ENCODE assay signal across 16 cellular contexts in genomic region chr7:157651366-157652160, GRCh38.
DNase-seq lines count a peak whose midpoint lies in the region; ATAC-seq and TF ChIP-seq lines count a peak whose summit lies in the region.
"Had no signal": no experiment of that assay in that cellular context is flagged by ENCODE, and none has a peak within 500 bp of the region (broad histone marks: within the 10 kb centered on the region; RNA-seq: fewer than 3 reads in every experiment).

No MANE protein-coding gene starts in this region.

- no peak overlapping the region for H3K9ac ChIP-seq in endodermal cell (ENCODE audit: extremely low read depth, low read length, poor library complexity, severe bottlenecking)
- no peak overlapping the region for H3K9ac ChIP-seq in neural progenitor cell
- H3K9ac ChIP-seq: BLaER1 treated with 17β-estradiol and CSF1 and Interleukin-3, amounts not matched to agents 10 nM and 100 nM had no signal

- ATAC-seq in Right ventricle myocardium inferior (no peak), heart right ventricle (no peak), GM21737 (IDR thresholded peaks at IDR 0.05; ENCODE audit: unreplicated experiment) (no peak)

- no peak overlapping the region for H3K4me2 ChIP-seq in neural progenitor cell

- H2AFZ ChIP-seq in neural progenitor cell (replicated peaks): no peak overlapping the region

- H3K27me3 Mint-ChIP-seq in endodermal cell (ENCODE audit: insufficient read depth) (no peaks in the 10 kb centered on the region), neural progenitor cell (ENCODE audit: insufficient read depth, low read depth) (peaks cover 8% of the 10 kb centered on the region)
- H3K27me3 Mint-ChIP-seq: CD4-positive, alpha-beta T cell had no signal

- H3F3A ChIP-seq in neural progenitor cell (ENCODE audit: low read depth): no peaks in the 10 kb centered on the region

- H3K4me3 Mint-ChIP-seq in endodermal cell (no peak overlapping the region), neural progenitor cell (no peak overlapping the region)
- H3K4me3 Mint-ChIP-seq: CD4-positive, alpha-beta T cell; HFFc6 had no signal

- intact Hi-C loops in Right ventricle myocardium inferior (cut with DNase I) (no loop called here), heart right ventricle (cut with DNase I) (no loop called here)

- H3K36me3 ChIP-seq in heart right ventricle (no peaks in the 10 kb centered on the region), endodermal cell (ENCODE audit: control insufficient read depth, insufficient read depth, low read length) (no peaks in the 10 kb centered on the region), neural progenitor cell (no peaks in the 10 kb centered on the region)
- H3K36me3 ChIP-seq: BLaER1 treated with 17β-estradiol and CSF1 and Interleukin-3, amounts not matched to agents 10 nM and 100 nM had no signal

- H3K79me2 ChIP-seq in neural progenitor cell (ENCODE audit: low read depth): no peaks in the 10 kb centered on the region

- DNase-seq in Right ventricle myocardium inferior (ENCODE audit: missing footprints) (peak; percentile 51), heart right ventricle (no peak), endodermal cell (peak; percentile 27), neural progenitor cell (ENCODE audit: low spot score) (no peak), DMS153 treated with DMSO at 0.1 percent for 48 hours (lab: John Stamatoyannopoulos, UW; ENCODE audit: unreplicated experiment) (no peak)
- DNase-seq in activated CD4-positive, alpha-beta T cell treated with anti-CD3 and anti-CD28 coated beads, Interleukin-2, amount 50 U/mL, for 1 hour: no peak
- DNase-seq: 8988T; AML-193; Calu3; CD4-positive, alpha-beta T cell; DMS79 treated with DMSO at 0.1 percent for 48 hours; EL; HCEC 1CT; HFFc6 had no signal

- H3K27ac ChIP-seq in heart right ventricle: no peak overlapping the region
- no peak overlapping the region for H3K27ac ChIP-seq in endodermal cell (ENCODE audit: low read depth, low read length)
- no peak overlapping the region for H3K27ac ChIP-seq in neural progenitor cell
- H3K27ac ChIP-seq: BLaER1 treated with 17β-estradiol and CSF1 and Interleukin-3, amounts not matched to agents 10 nM and 100 nM had no signal

- H3K27ac Mint-ChIP-seq in endodermal cell: no peak overlapping the region
- H3K27ac Mint-ChIP-seq in neural progenitor cell: peak overlapping the region; percentile 7
- H3K27ac Mint-ChIP-seq: CD4-positive, alpha-beta T cell; HFFc6 had no signal

- H3K9me3 ChIP-seq in heart right ventricle (no peaks in the 10 kb centered on the region), endodermal cell (ENCODE audit: control insufficient read depth, low read length) (peaks cover 37% of the 10 kb centered on the region), neural progenitor cell (ENCODE audit: low read depth) (no peaks in the 10 kb centered on the region)
- H3K9me3 ChIP-seq: BLaER1 treated with 17β-estradiol and CSF1 and Interleukin-3, amounts not matched to agents 10 nM and 100 nM had no signal

- no peak overlapping the region for H3K4me3 ChIP-seq in heart right ventricle
- no peak overlapping the region for H3K4me3 ChIP-seq in endodermal cell (ENCODE audit: low read length)
- H3K4me3 ChIP-seq in neural progenitor cell: no peak overlapping the region
- H3K4me3 ChIP-seq: BLaER1 treated with 17β-estradiol and CSF1 and Interleukin-3, amounts not matched to agents 10 nM and 100 nM had no signal

- no peaks in the 10 kb centered on the region for H3K36me3 Mint-ChIP-seq in endodermal cell (ENCODE audit: low read depth)
- peaks cover 37% of the 10 kb centered on the region for H3K36me3 Mint-ChIP-seq in neural progenitor cell

- WGBS in heart right ventricle, 2 donors: 74% methylated on average over 28 of the region's 28 CpGs
- 83 to 88% methylated on average over 19 to 28 of the region's 28 CpGs for WGBS in endodermal cell (ENCODE audit: insufficient coverage in 1 of 2, insufficient read length in 1 of 2), 2 experiments

- H4K20me1 ChIP-seq in neural progenitor cell (ENCODE audit: low read depth): no peaks in the 10 kb centered on the region
- H4K20me1 ChIP-seq: BLaER1 treated with 17β-estradiol and CSF1 and Interleukin-3, amounts not matched to agents 10 nM and 100 nM had no signal

- H3K4me1 ChIP-seq in heart right ventricle: no peaks in the 10 kb centered on the region
- no peaks in the 10 kb centered on the region for H3K4me1 ChIP-seq in endodermal cell (ENCODE audit: control insufficient read depth, insufficient read depth, low read length)
- H3K4me1 ChIP-seq in neural progenitor cell: no peaks in the 10 kb centered on the region

- no peak for TF ChIP-seq CTCF in heart right ventricle (IDR thresholded peaks at IDR 0.05)
- TF ChIP-seq CTCF in endodermal cell (conservative IDR thresholded peaks at IDR 0.05): no peak
- no peak for TF ChIP-seq CTCF in neural progenitor cell (IDR thresholded peaks at IDR 0.05)

- H3K4me1 Mint-ChIP-seq in endodermal cell: no peaks in the 10 kb centered on the region
- no peaks in the 10 kb centered on the region for H3K4me1 Mint-ChIP-seq in neural progenitor cell

- H3K9me3 Mint-ChIP-seq in endodermal cell: no peaks in the 10 kb centered on the region
- H3K9me3 Mint-ChIP-seq in neural progenitor cell: peaks cover 4% of the 10 kb centered on the region
- H3K9me3 Mint-ChIP-seq: CD4-positive, alpha-beta T cell had no signal

- H3K27me3 ChIP-seq in heart right ventricle (peaks cover 0 to 5% (median 0%) of the 10 kb centered on the region in 7 donors), endodermal cell (ENCODE audit: control insufficient read depth, insufficient read depth, low read length, poor library complexity, severe bottlenecking) (no peaks in the 10 kb centered on the region), neural progenitor cell (no peaks in the 10 kb centered on the region)

Comparison
In these comparisons a context has a peak if more than half of its experiments do, and no peak if none do; other contexts are left out.
1. DNase-seq: peak in Right ventricle myocardium inferior (single experiment) and endodermal cell (single experiment); none in heart right ventricle (0 of 2), neural progenitor cell (single experiment), activated CD4-positive, alpha-beta T cell treated with anti-CD3 and anti-CD28 coated beads, Interleukin-2, amount 50 U/mL, for 1 hour (single experiment) and DMS153 treated with DMSO at 0.1 percent for 48 hours (single experiment).